ENCODE assay signal across 1 cellular context in genomic region chr6:24778121-24778520, GRCh38.
TF ChIP-seq lines count a peak whose summit lies in the region.

No MANE protein-coding gene starts in this region.

TF ChIP-seq in K562, 482 proteins besides CTCF, POLR2A, EP300 and RAD21:
- TF ChIP-seq U2AF1 (optimal IDR thresholded peaks at IDR 0.05; ENCODE audit: low read depth, low read length) (no peak), ZNF253 (CRISPR knock-in tag; conservative IDR thresholded peaks at IDR 0.05) (no peak), CEBPG (CRISPR knock-in tag; IDR thresholded peaks at IDR 0.05) (no peak), CEBPG (tag; conservative IDR thresholded peaks at IDR 0.05 in 1 of 2, IDR thresholded peaks at IDR 0.05 in 1 of 2) (0 out of 4 replicates have a peak, but pooled peaks of 1 of the 2 experiments have one; percentile 19), TEAD2 (tag; IDR thresholded peaks at IDR 0.05) (no peak)
